17 cellular contexts compared by ENCODE assay signal in genomic region chr20:24879875-24880274, GRCh38.
DNase-seq lines count a peak whose midpoint lies in the region; ATAC-seq and TF ChIP-seq lines count a peak whose summit lies in the region.
"Had no signal": no experiment of that assay in that cellular context is flagged by ENCODE, and none has a peak within 500 bp of the region (broad histone marks: within the 10 kb centered on the region; RNA-seq: fewer than 3 reads in every experiment).

No MANE protein-coding gene starts in this region.

- H3K27ac Mint-ChIP-seq in osteocyte (ENCODE audit: unreplicated experiment), result no peak overlapping the region
- H3K27ac Mint-ChIP-seq: CD14-positive monocyte; CD4-positive, alpha-beta memory T cell; CD4-positive, CD25-positive, alpha-beta regulatory T cell; CD8-positive, alpha-beta memory T cell had no signal

- H3K4me1 Mint-ChIP-seq in osteocyte (ENCODE audit: unreplicated experiment), result no peaks in the 10 kb centered on the region
- H3K4me1 Mint-ChIP-seq: CD14-positive monocyte; CD4-positive, alpha-beta memory T cell; CD4-positive, CD25-positive, alpha-beta regulatory T cell; CD8-positive, alpha-beta memory T cell had no signal

- peak; percentile 61 for DNase-seq in cardiac septum (ENCODE audit: low spot score)
- DNase-seq in Right ventricle myocardium inferior (ENCODE audit: missing footprints), result no peak
- peak; percentile 22 for DNase-seq in islet precursor cell
- peak; percentile 68 for DNase-seq in osteocyte (ENCODE audit: extremely low spot score, unreplicated experiment)
- DNase-seq in stimulated activated naive CD4-positive, alpha-beta T cell (lab: John Stamatoyannopoulos, UW), result no peak
- DNase-seq in NCI-H146 treated with DMSO at 0.1 percent for 48 hours (lab: John Stamatoyannopoulos, UW; ENCODE audit: unreplicated experiment), result no peak
- no peak for DNase-seq in DMS 273 (lab: John Stamatoyannopoulos, UW; ENCODE audit: unreplicated experiment)
- DNase-seq: 8988T; ACHN; BE2C; C1 segment of cervical spinal cord; CD4-positive, alpha-beta memory T cell; CD4-positive, CD25-positive, alpha-beta regulatory T cell; CD8-positive, alpha-beta memory T cell; DMS79 treated with DMSO at 0.1 percent for 48 hours; GF-D8 had no signal

- peaks cover 18% of the 10 kb centered on the region for H3K27me3 Mint-ChIP-seq in osteocyte (ENCODE audit: unreplicated experiment)

- no peaks in the 10 kb centered on the region for H3K36me3 Mint-ChIP-seq in osteocyte (ENCODE audit: unreplicated experiment)
- H3K36me3 Mint-ChIP-seq: CD14-positive monocyte; CD4-positive, CD25-positive, alpha-beta regulatory T cell had no signal

- no peak overlapping the region for H3K4me3 Mint-ChIP-seq in osteocyte (ENCODE audit: unreplicated experiment)
- H3K4me3 Mint-ChIP-seq: CD14-positive monocyte; CD4-positive, alpha-beta memory T cell; CD4-positive, CD25-positive, alpha-beta regulatory T cell; CD8-positive, alpha-beta memory T cell had no signal

- TF ChIP-seq CTCF in osteocyte (IDR thresholded peaks at IDR 0.05), result no peak

- intact Hi-C loops in cardiac septum (cut with DNase I), result no loop called here
- intact Hi-C loops in Right ventricle myocardium inferior (cut with DNase I), result no loop called here

- H3K9me3 Mint-ChIP-seq in osteocyte (ENCODE audit: unreplicated experiment), result peaks cover 10% of the 10 kb centered on the region

- no peak for ATAC-seq in Right ventricle myocardium inferior

Comparison
In these comparisons a context has a peak if more than half of its experiments do, and no peak if none do; other contexts are left out.
1. DNase-seq: peak in cardiac septum (single experiment), islet precursor cell (single experiment) and osteocyte (single experiment); none in Right ventricle myocardium inferior (single experiment), stimulated activated naive CD4-positive, alpha-beta T cell (0 of 6), NCI-H146 treated with DMSO at 0.1 percent for 48 hours (single experiment) and DMS 273 (single experiment).